6 cellular contexts compared by ENCODE assay signal in the genomic region with DNA sequence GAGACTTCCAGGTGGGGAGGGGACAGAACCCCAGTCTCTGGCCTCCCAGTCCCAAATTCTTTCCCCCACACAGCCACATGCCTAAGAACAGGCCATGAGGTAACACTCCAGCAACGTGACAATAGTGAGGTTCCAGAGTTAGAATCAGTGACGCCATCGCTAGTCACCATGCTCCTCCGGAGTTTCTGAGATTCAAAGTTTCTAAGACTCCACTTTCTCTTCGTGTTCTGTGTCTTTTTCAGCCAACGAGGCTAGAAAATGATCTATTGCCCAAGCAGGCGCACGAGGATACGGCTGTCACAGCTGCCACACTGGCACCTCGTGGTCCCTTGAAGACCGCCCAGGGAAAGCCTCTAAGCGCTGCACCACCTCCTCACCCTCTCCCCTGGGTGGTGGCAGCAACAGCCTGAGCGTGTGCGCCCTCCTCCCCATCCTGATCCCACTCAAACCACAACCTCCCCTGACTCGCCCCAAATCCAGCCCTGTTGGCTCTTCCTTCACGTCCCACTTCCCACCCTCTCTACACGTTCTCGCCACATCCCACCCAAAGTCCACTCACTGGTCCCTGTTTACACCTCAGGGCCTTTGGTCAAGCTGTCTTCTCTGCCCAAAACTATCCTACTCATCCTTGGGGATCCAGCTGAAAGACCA. TPM values are rescaled to one million over a fixed set of nuclear protein-coding genes. Genes with fewer than 3 reads are reported as not detected.
DNase-seq lines count a peak whose midpoint lies in the region; ATAC-seq lines count a peak whose summit lies in the region.

No MANE protein-coding gene starts in this region.

- no peaks in the 10 kb centered on the region for H3K9me3 Mint-ChIP-seq in activated naive CD8-positive, alpha-beta T cell (ENCODE audit: low read depth)

- H3K4me3 ChIP-seq in GM08714 (ENCODE audit: low read length) (peak overlapping the region; percentile 95), mesodermal cell (ENCODE audit: extremely low read depth, insufficient read depth, low read length, poor library complexity, severe bottlenecking) (peak overlapping the region; percentile 77)

- H3K36me3 Mint-ChIP-seq in activated naive CD8-positive, alpha-beta T cell = no peaks in the 10 kb centered on the region

- no peaks in the 10 kb centered on the region for H3K9me3 ChIP-seq in mesodermal cell (ENCODE audit: control insufficient read depth, low read length)

- peak overlapping the region; percentile 94 for H3K27ac Mint-ChIP-seq in activated naive CD8-positive, alpha-beta T cell

- H3K4me1 Mint-ChIP-seq in activated naive CD8-positive, alpha-beta T cell (ENCODE audit: low read depth) = peaks cover 19% of the 10 kb centered on the region

- peak overlapping the region; percentile 96 for H3K4me3 Mint-ChIP-seq in activated naive CD8-positive, alpha-beta T cell

- ATAC-seq in GM19397 (IDR thresholded peaks at IDR 0.05; ENCODE audit: unreplicated experiment) = no peak
- ATAC-seq in HG03039 (IDR thresholded peaks at IDR 0.05; ENCODE audit: unreplicated experiment) = no peak

- peaks cover 5% of the 10 kb centered on the region for H3K36me3 ChIP-seq in mesodermal cell (ENCODE audit: control insufficient read depth, insufficient read depth, low read length)

- H3K4me1 ChIP-seq in mesodermal cell (ENCODE audit: control insufficient read depth, insufficient read depth, low read length, poor library complexity, severe bottlenecking) = no peaks in the 10 kb centered on the region

- H3K27ac ChIP-seq in mesodermal cell (ENCODE audit: low read depth, low read length, severe bottlenecking) = no peak overlapping the region

- no peaks in the 10 kb centered on the region for H3K27me3 Mint-ChIP-seq in activated naive CD8-positive, alpha-beta T cell

- WGBS in mesodermal cell (ENCODE audit: insufficient coverage in 2 of 2), 2 experiments = 65 to 70% methylated on average over 18 of the region's 18 CpGs

- peak; percentile 15 for DNase-seq in NCI-H146 treated with DMSO at 0.1 percent for 48 hours (lab: John Stamatoyannopoulos, UW; ENCODE audit: unreplicated experiment)

RNA-seq across cellular contexts. Expression of gene MCRIP1, which starts 1.0 kb away (rescaled TPM):
- 155 TPM for polyA plus RNA-seq in mesodermal cell (2013, experiment 1 of 2)
- polyA plus RNA-seq in mesodermal cell (2013, experiment 2 of 2) = 127 TPM

RNA-seq across cellular contexts. Expression of gene PPP1R27, which starts 2.8 kb away (rescaled TPM):
- polyA plus RNA-seq in mesodermal cell (2013, experiment 1 of 2) = not detected
- not detected for polyA plus RNA-seq in mesodermal cell (2013, experiment 2 of 2)

RNA-seq across cellular contexts. Expression of gene GCGR, which starts 28.1 kb away (rescaled TPM):
- not detected for polyA plus RNA-seq in mesodermal cell (2013, experiment 1 of 2)
- polyA plus RNA-seq in mesodermal cell (2013, experiment 2 of 2) = not detected

RNA-seq across cellular contexts. Expression of gene P4HB, which starts 28.3 kb away (rescaled TPM):
- polyA plus RNA-seq in mesodermal cell (2013, experiment 1 of 2) = 764 TPM
- 720 TPM for polyA plus RNA-seq in mesodermal cell (2013, experiment 2 of 2)

RNA-seq across cellular contexts. Expression of gene ARHGDIA, which starts 39.1 kb away (rescaled TPM):
- 299 TPM for polyA plus RNA-seq in mesodermal cell (2013, experiment 1 of 2)
- polyA plus RNA-seq in mesodermal cell (2013, experiment 2 of 2) = 262 TPM
